Comparison of ENCODE assay signal across 8 cellular contexts in genomic region chr1:64898107-64898861, GRCh38.
A peak's percentile ranks its signal among the peaks of the same experiment; 100 is the strongest.
DNase-seq lines count a peak whose midpoint lies in the region; ATAC-seq and TF ChIP-seq lines count a peak whose summit lies in the region.

No MANE protein-coding gene starts in this region.

- no peaks in the 10 kb centered on the region for H3K9me3 ChIP-seq in HUES48 (ENCODE audit: control insufficient read depth, insufficient read depth, low read length)
- H3K9me3 ChIP-seq in mucosa of descending colon = no peaks in the 10 kb centered on the region
- no peaks in the 10 kb centered on the region for H3K9me3 ChIP-seq in tibial nerve

- CTCF ChIA-PET in T-cell (lab: Charles Lee) = interaction anchor here in 1 of 2 donors (0.6 kb wide), 2 partner anchors 95 to 105 kb away, joined by 3 read pairs; no protein-coding TSS in a partner anchor

- no peak overlapping the region for H3K4me3 Mint-ChIP-seq in T-cell

- TF ChIP-seq EP300 in tibial nerve (IDR thresholded peaks at IDR 0.05) = peak; percentile 36 to 93

- H3K36me3 ChIP-seq in HUES48 (ENCODE audit: control insufficient read depth, insufficient read depth, low read length) (no peaks in the 10 kb centered on the region), mucosa of descending colon (ENCODE audit: low read depth) (no peaks in the 10 kb centered on the region), tibial nerve (no peaks in the 10 kb centered on the region)

- H3K9me3 Mint-ChIP-seq in T-cell = no peaks in the 10 kb centered on the region

- ATAC-seq in GM21717 (IDR thresholded peaks at IDR 0.05; ENCODE audit: unreplicated experiment) (peak; percentile 63), T-cell (replicated peaks in 1 of 4) (peak; percentile 28 to 76 (median 60)), mucosa of descending colon (peak; percentile 98)

- TF ChIP-seq CTCF in mucosa of descending colon (IDR thresholded peaks at IDR 0.05) (no peak), tibial nerve (IDR thresholded peaks at IDR 0.05) (no peak)

- H3K4me3 ChIP-seq in HUES48 (ENCODE audit: low read depth, low read length) (peak overlapping the region; percentile 20; the same call in 1 of the 2 replicates), mucosa of descending colon (no peak overlapping the region), tibial nerve (no peak overlapping the region)

- intact Hi-C loops in mucosa of descending colon (cut with DNase I, micrococcal nuclease) = no loop called here

- H3K4me1 ChIP-seq in HUES48 (ENCODE audit: control insufficient read depth, insufficient read depth, low read length) = peaks cover 44% of the 10 kb centered on the region
- peaks cover 31% of the 10 kb centered on the region for H3K4me1 ChIP-seq in mucosa of descending colon (ENCODE audit: low read depth)
- peaks cover 0 to 51% (median 26%) of the 10 kb centered on the region in 4 donors for H3K4me1 ChIP-seq in tibial nerve

- H3K9ac ChIP-seq in HUES48 (ENCODE audit: low read depth, low read length) = no peak overlapping the region

- TF ChIP-seq POLR2A in tibial nerve (IDR thresholded peaks at IDR 0.05) = no peak

- H3K27ac Mint-ChIP-seq in T-cell = peak overlapping the region in 1 of 2 donors; percentile 3

- H3K4me1 Mint-ChIP-seq in T-cell = peaks cover 96 to 97% (median 97%) of the 10 kb centered on the region in 3 donors

- WGBS in tibial nerve, 2 donors = 1 to 2% methylated on average over 4 of the region's 4 CpGs

- peaks cover 6% of the 10 kb centered on the region for H3K36me3 Mint-ChIP-seq in T-cell

- no peaks in the 10 kb centered on the region for H3K27me3 Mint-ChIP-seq in T-cell

- DNase-seq in NCI-H2227 (lab: John Stamatoyannopoulos, UW; ENCODE audit: unreplicated experiment) (peak; percentile 13), NCI-H2227 treated with DMSO at 0.1 percent for 48 hours (lab: John Stamatoyannopoulos, UW) (no peak), T-cell (peak in 6 of 34 experiments; percentile 3 to 51 (median 24)), epidermal melanocyte (ENCODE audit: insufficient read length, low spot score) (peak; percentile 48), mucosa of descending colon (peak; percentile 62 to 77 (median 71)), tibial nerve (ENCODE audit: low spot score in 2 of 2) (peak; percentile 70 to 88)

- POLR2A ChIA-PET in T-cell (lab: Charles Lee) = interaction anchor here in 1 of 2 donors (0.6 kb wide), 1 partner anchor 63 kb away, joined by 3 read pairs; no protein-coding TSS in a partner anchor

- H3K27ac ChIP-seq in HUES48 (ENCODE audit: low read depth, low read length) (peak overlapping the region; percentile 98), tibial nerve (peak overlapping the region; percentile 43 to 85 (median 62))

- H3K27me3 ChIP-seq in HUES48 (ENCODE audit: control insufficient read depth, insufficient read depth, low read length) = no peaks in the 10 kb centered on the region
- H3K27me3 ChIP-seq in tibial nerve = no peaks in the 10 kb centered on the region
